In genomic region chr4:7134737-7135388, GRCh38 we compare ENCODE assay signal across 9 cellular contexts. TPM values are rescaled to one million over a fixed set of nuclear protein-coding genes. Genes with fewer than 3 reads are reported as not detected.
DNase-seq lines count a peak whose midpoint lies in the region; ATAC-seq lines count a peak whose summit lies in the region.
"Had no signal": no experiment of that assay in that cellular context is flagged by ENCODE, and none has a peak within 500 bp of the region (broad histone marks: within the 10 kb centered on the region; RNA-seq: fewer than 3 reads in every experiment).

No MANE protein-coding gene starts in this region.

- H3K36me3 Mint-ChIP-seq in activated CD4-positive, alpha-beta T cell treated with anti-CD3 and anti-CD28 coated beads for 36 hours (ENCODE audit: low read depth) = no peaks in the 10 kb centered on the region

- DNase-seq in activated CD4-positive, alpha-beta T cell treated with anti-CD3 and anti-CD28 coated beads for 36 hours = no peak
- DNase-seq in activated CD4-positive, alpha-beta T cell treated with anti-CD3 and anti-CD28 coated beads for 4 hours = no peak
- DNase-seq in amniotic stem cell (lab: John Stamatoyannopoulos, UW) (peak; percentile 74), iris pigment epithelial cell (ENCODE audit: low read depth) (peak; percentile 85), ureter (ENCODE audit: low spot score) (peak; percentile 63), retina (no peak), SIG-M5 treated with dmso at 0.1 percent for 504 hours (lab: John Stamatoyannopoulos, UW; ENCODE audit: unreplicated experiment) (no peak)

- no peak overlapping the region for H3K4me3 Mint-ChIP-seq in activated CD4-positive, alpha-beta T cell treated with anti-CD3 and anti-CD28 coated beads for 36 hours

- POLR2A ChIA-PET in activated CD4-positive, alpha-beta T cell treated with anti-CD3 and anti-CD28 coated beads for 36 hours (lab: Charles Lee) = no interaction called here

- no peaks in the 10 kb centered on the region for H3K4me1 Mint-ChIP-seq in activated CD4-positive, alpha-beta T cell treated with anti-CD3 and anti-CD28 coated beads for 36 hours

- CTCF ChIA-PET in activated CD4-positive, alpha-beta T cell treated with anti-CD3 and anti-CD28 coated beads for 36 hours (lab: Charles Lee) = interaction anchor here (0.5 kb wide), 2 partner anchors 454 to 572 kb away, joined by 3 read pairs; no protein-coding TSS in a partner anchor

- no peak overlapping the region for H3K27ac Mint-ChIP-seq in activated CD4-positive, alpha-beta T cell treated with anti-CD3 and anti-CD28 coated beads for 36 hours

- intact Hi-C loops in activated CD4-positive, alpha-beta T cell treated with anti-CD3 and anti-CD28 coated beads for 36 hours (cut with DNase I, micrococcal nuclease) = no loop called here

- ATAC-seq in activated CD4-positive, alpha-beta T cell treated with anti-CD3 and anti-CD28 coated beads for 36 hours = peak; percentile 19
- no peak for ATAC-seq in GM19455 (IDR thresholded peaks at IDR 0.05; ENCODE audit: unreplicated experiment)

- H3K27me3 Mint-ChIP-seq in activated CD4-positive, alpha-beta T cell treated with anti-CD3 and anti-CD28 coated beads for 36 hours = no peaks in the 10 kb centered on the region

- H3K9me3 Mint-ChIP-seq in activated CD4-positive, alpha-beta T cell treated with anti-CD3 and anti-CD28 coated beads for 36 hours (ENCODE audit: low read depth) = peaks cover 9% of the 10 kb centered on the region

RNA-seq across cellular contexts. Expression of gene SORCS2, which starts 57.5 kb away (rescaled TPM):
- total RNA-seq in activated CD4-positive, alpha-beta T cell treated with anti-CD3 and anti-CD28 coated beads for 36 hours = under 1 TPM in 1 of 2 experiments, not detected in 1; 0.04 TPM
- 2.8 TPM for total RNA-seq in ureter
- total RNA-seq: T-helper 1 cell treated with Interleukin-12 subunit alpha and Interleukin-12 subunit beta and Interleukin-4 antibody, amounts not matched to agents 30 ng/mL and 1 ng/mL, for 36 hours had no signal

Comparison
In these comparisons a context has a peak if more than half of its experiments do, and no peak if none do; other contexts are left out.
1. DNase-seq: peak in amniotic stem cell (single experiment), iris pigment epithelial cell (single experiment) and ureter (single experiment); none in activated CD4-positive, alpha-beta T cell treated with anti-CD3 and anti-CD28 coated beads for 36 hours (single experiment), activated CD4-positive, alpha-beta T cell treated with anti-CD3 and anti-CD28 coated beads for 4 hours (0 of 2), retina (single experiment) and SIG-M5 treated with dmso at 0.1 percent for 504 hours (single experiment).